1 cellular context compared by ENCODE assay signal in the genomic region with DNA sequence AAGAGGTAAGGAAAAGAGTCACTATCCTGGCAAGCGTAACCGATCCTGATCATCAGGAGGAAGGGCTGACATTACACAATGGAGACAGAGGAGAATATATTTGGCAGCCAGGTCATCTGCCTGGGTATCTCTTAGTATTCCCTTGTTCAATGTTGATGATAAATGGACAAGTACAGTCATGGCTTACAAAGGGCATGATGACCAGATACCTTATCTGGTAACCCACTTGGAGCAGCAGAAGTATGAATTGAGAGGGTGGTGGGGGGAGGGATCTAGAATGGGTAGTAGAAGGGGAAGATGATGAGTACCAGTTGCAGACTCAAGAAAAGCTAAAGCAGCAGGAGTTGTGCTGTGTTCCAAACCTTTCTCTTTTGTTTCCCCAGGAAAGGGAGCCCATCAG.
TF ChIP-seq lines count a peak whose summit lies in the region.

No MANE protein-coding gene starts in this region.

TF ChIP-seq in K562, 482 proteins besides CTCF, POLR2A, EP300 and RAD21 (continues in another document):
- TF ChIP-seq CBX1 (IDR thresholded peaks at IDR 0.05; ENCODE audit: low read depth) (no peak), MXD1 (CRISPR knock-in tag; IDR thresholded peaks at IDR 0.05; ENCODE audit: borderline replicate concordance, poor library complexity, severe bottlenecking) (no peak), HMBOX1 (IDR thresholded peaks at IDR 0.05) (peak; percentile 64; the same call in 1 of the 2 replicates), ZC3H11A (IDR thresholded peaks at IDR 0.05; ENCODE audit: low read depth, low read length) (no peak), NFE2L1 (tag; IDR thresholded peaks at IDR 0.05; ENCODE audit: borderline replicate concordance, low read depth) (no peak), PBX2 (CRISPR knock-in tag; IDR thresholded peaks at IDR 0.05; ENCODE audit: low read depth) (no peak), PBX2 (tag; conservative IDR thresholded peaks at IDR 0.05; ENCODE audit: low read depth) (peak; percentile 42; the same call in 1 of the 2 replicates), SOX6 (IDR thresholded peaks at IDR 0.05) (peak; percentile 50), TCF3 (CRISPR knock-in tag; IDR thresholded peaks at IDR 0.05) (peak; percentile 10; the same call in 1 of the 2 replicates), KAT2B (IDR thresholded peaks at IDR 0.05; ENCODE audit: low read depth, low read length) (no peak), CBFA2T3 (IDR thresholded peaks at IDR 0.05) (peak; percentile 76), ZNF143 (CRISPR knock-in tag; IDR thresholded peaks at IDR 0.05) (no peak), ZNF655 (CRISPR knock-in tag; IDR thresholded peaks at IDR 0.05) (no peak), ATF6 (CRISPR knock-in tag; IDR thresholded peaks at IDR 0.05) (no peak), ARNT (IDR thresholded peaks at IDR 0.05) (no peak), TFAM (CRISPR knock-in tag; conservative IDR thresholded peaks at IDR 0.05) (no peak), CBFA2T2 (conservative IDR thresholded peaks at IDR 0.05) (peak; percentile 45), ILK (tag; IDR thresholded peaks at IDR 0.05; ENCODE audit: borderline replicate concordance, low read depth) (no peak), MED1 (CRISPR knock-in tag; IDR thresholded peaks at IDR 0.05; ENCODE audit: borderline replicate concordance) (no peak), JUND (IDR thresholded peaks at IDR 0.05; ENCODE audit: borderline replicate concordance, low read depth, low read length) (peak; percentile 20; the same call in 1 of the 2 replicates), JUND (tag; IDR thresholded peaks at IDR 0.05; ENCODE audit: borderline replicate concordance, low read depth, low read length) (no peak; the same call in 2 of the 3 replicates), ZNF551 (CRISPR knock-in tag; IDR thresholded peaks at IDR 0.05) (no peak), ZNF589 (CRISPR knock-in tag; IDR thresholded peaks at IDR 0.05; ENCODE audit: low read depth) (no peak), THRAP3 (IDR thresholded peaks at IDR 0.05; ENCODE audit: borderline replicate concordance) (no peak), FOSL1 (tag; conservative IDR thresholded peaks at IDR 0.05) (peak; percentile 51; the same call in 1 of the 2 replicates), MECOM (CRISPR knock-in tag; IDR thresholded peaks at IDR 0.05) (0 out of 2 replicates have a peak, but pooled peaks have one; percentile 52), BRCA1 (IDR thresholded peaks at IDR 0.05) (no peak), BRCA1 (CRISPR knock-in tag; IDR thresholded peaks at IDR 0.05) (no peak), XRCC3 (IDR thresholded peaks at IDR 0.05) (no peak), KDM4B (IDR thresholded peaks at IDR 0.05; ENCODE audit: borderline replicate concordance in 2 of 2, low read depth in 1 of 2) (no peak), DPF2 (IDR thresholded peaks at IDR 0.05) (peak; percentile 41; the same call in 1 of the 2 replicates), MTF1 (CRISPR knock-in tag; IDR thresholded peaks at IDR 0.05; ENCODE audit: borderline replicate concordance) (no peak), CHD1 (IDR thresholded peaks at IDR 0.05; ENCODE audit: low read length) (no peak), PML (IDR thresholded peaks at IDR 0.05; ENCODE audit: low read length) (no peak), ARID1B (IDR thresholded peaks at IDR 0.05) (peak; percentile 68), GMEB1 (CRISPR knock-in tag; IDR thresholded peaks at IDR 0.05) (no peak), ZFX (CRISPR knock-in tag; IDR thresholded peaks at IDR 0.05) (no peak), HNRNPUL1 (IDR thresholded peaks at IDR 0.05; ENCODE audit: low read length) (no peak), KLF13 (tag; IDR thresholded peaks at IDR 0.05; ENCODE audit: borderline replicate concordance, low read depth) (no peak), ARHGAP35 (IDR thresholded peaks at IDR 0.05; ENCODE audit: partially characterized antibody) (no peak), ZNF592 (IDR thresholded peaks at IDR 0.05) (no peak), KDM1A (IDR thresholded peaks at IDR 0.05) (peak in 1 of 2 experiments; percentile 12; a peak in 1 of 4 replicates), ZKSCAN1 (IDR thresholded peaks at IDR 0.05; ENCODE audit: low read depth, low read length) (no peak), ZNF764 (CRISPR knock-in tag; IDR thresholded peaks at IDR 0.05; ENCODE audit: low read depth) (no peak), LARP7 (IDR thresholded peaks at IDR 0.05) (no peak), ZNF586 (CRISPR knock-in tag; conservative IDR thresholded peaks at IDR 0.05) (no peak), MBD2 (IDR thresholded peaks at IDR 0.05; ENCODE audit: borderline replicate concordance, low read depth) (no peak), TEAD4 (IDR thresholded peaks at IDR 0.05; ENCODE audit: low read length) (peak; percentile 17; the same call in 1 of the 2 replicates), TEAD4 (CRISPR knock-in tag; IDR thresholded peaks at IDR 0.05; ENCODE audit: borderline replicate concordance) (no peak), NCOR1 (IDR thresholded peaks at IDR 0.05) (peak; percentile 13; the same call in 1 of the 2 replicates), ZNF232 (CRISPR knock-in tag; IDR thresholded peaks at IDR 0.05) (no peak)
- TF ChIP-seq, protein P1, sequence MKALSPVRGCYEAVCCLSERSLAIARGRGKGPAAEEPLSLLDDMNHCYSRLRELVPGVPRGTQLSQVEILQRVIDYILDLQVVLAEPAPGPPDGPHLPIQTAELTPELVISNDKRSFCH (CRISPR knock-in tag; IDR thresholded peaks at IDR 0.05) = no peak
- TF ChIP-seq, protein P1 (tag; IDR thresholded peaks at IDR 0.05) = no peak
- TF ChIP-seq, protein P2, sequence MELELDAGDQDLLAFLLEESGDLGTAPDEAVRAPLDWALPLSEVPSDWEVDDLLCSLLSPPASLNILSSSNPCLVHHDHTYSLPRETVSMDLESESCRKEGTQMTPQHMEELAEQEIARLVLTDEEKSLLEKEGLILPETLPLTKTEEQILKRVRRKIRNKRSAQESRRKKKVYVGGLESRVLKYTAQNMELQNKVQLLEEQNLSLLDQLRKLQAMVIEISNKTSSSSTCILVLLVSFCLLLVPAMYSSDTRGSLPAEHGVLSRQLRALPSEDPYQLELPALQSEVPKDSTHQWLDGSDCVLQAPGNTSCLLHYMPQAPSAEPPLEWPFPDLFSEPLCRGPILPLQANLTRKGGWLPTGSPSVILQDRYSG (tag; conservative IDR thresholded peaks at IDR 0.05; ENCODE audit: low read depth) = no peak
- TF ChIP-seq, protein P3, sequence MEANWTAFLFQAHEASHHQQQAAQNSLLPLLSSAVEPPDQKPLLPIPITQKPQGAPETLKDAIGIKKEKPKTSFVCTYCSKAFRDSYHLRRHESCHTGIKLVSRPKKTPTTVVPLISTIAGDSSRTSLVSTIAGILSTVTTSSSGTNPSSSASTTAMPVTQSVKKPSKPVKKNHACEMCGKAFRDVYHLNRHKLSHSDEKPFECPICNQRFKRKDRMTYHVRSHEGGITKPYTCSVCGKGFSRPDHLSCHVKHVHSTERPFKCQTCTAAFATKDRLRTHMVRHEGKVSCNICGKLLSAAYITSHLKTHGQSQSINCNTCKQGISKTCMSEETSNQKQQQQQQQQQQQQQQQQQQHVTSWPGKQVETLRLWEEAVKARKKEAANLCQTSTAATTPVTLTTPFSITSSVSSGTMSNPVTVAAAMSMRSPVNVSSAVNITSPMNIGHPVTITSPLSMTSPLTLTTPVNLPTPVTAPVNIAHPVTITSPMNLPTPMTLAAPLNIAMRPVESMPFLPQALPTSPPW (CRISPR knock-in tag; IDR thresholded peaks at IDR 0.05) = peak; percentile 52; the same call in 1 of the 2 replicates
